8 cellular contexts compared by ENCODE assay signal in genomic region chr16:2963074-2963610, GRCh38. TPM values are rescaled to one million over a fixed set of nuclear protein-coding genes. Genes with fewer than 3 reads are reported as not detected.
A peak's percentile ranks its signal among the peaks of the same experiment; 100 is the strongest.
DNase-seq lines count a peak whose midpoint lies in the region; ATAC-seq and TF ChIP-seq lines count a peak whose summit lies in the region.

No MANE protein-coding gene starts in this region.

- no peak overlapping the region for H3K9ac ChIP-seq in PC-3 (ENCODE audit: low read length)

- H3K9me3 Mint-ChIP-seq in activated naive CD4-positive, alpha-beta T cell treated with anti-CD3 and anti-CD28 coated beads for 36 hours, result no peaks in the 10 kb centered on the region
- H3K9me3 Mint-ChIP-seq in stimulated activated memory B cell treated with anti-CD40 and anti-IgM and Interleukin-4, amounts not matched to agents 10 μg/mL and 1 μg/mL and 100 μg/mL, for 72 hours, result no peaks in the 10 kb centered on the region
- H3K9me3 Mint-ChIP-seq in T-helper 2 cell treated with Interferon-gamma antibody and Interleukin-4, amounts not matched to agents 5 μg/mL and 100 μg/mL, for 36 hours, result no peaks in the 10 kb centered on the region

- H3K27ac ChIP-seq in PC-3 (ENCODE audit: low read length) (no peak overlapping the region), iPS DF 6.9 (ENCODE audit: low read length) (no peak overlapping the region), Peyer's patch (peak overlapping the region in 1 of 4 donors; percentile 57)

- H3K36me3 ChIP-seq in PC-3 (ENCODE audit: low read depth, low read length), result no peaks in the 10 kb centered on the region
- no peaks in the 10 kb centered on the region for H3K36me3 ChIP-seq in iPS DF 6.9 (ENCODE audit: control insufficient read depth, insufficient read depth, low read length)
- H3K36me3 ChIP-seq in Peyer's patch, result no peaks in the 10 kb centered on the region

- POLR2A ChIA-PET in PC-3 (lab: Charles Lee; ENCODE audit: unreplicated experiment), result no interaction called here

- H4K20me1 ChIP-seq in PC-3 (ENCODE audit: low read length), result no peaks in the 10 kb centered on the region

- H3K27ac Mint-ChIP-seq in activated naive CD4-positive, alpha-beta T cell treated with anti-CD3 and anti-CD28 coated beads for 36 hours, result no peak overlapping the region
- no peak overlapping the region for H3K27ac Mint-ChIP-seq in stimulated activated memory B cell treated with anti-CD40 and anti-IgM and Interleukin-4, amounts not matched to agents 10 μg/mL and 1 μg/mL and 100 μg/mL, for 72 hours
- no peak overlapping the region for H3K27ac Mint-ChIP-seq in T-helper 2 cell treated with Interferon-gamma antibody and Interleukin-4, amounts not matched to agents 5 μg/mL and 100 μg/mL, for 36 hours

- peak overlapping the region; percentile 57 for H3K4me3 Mint-ChIP-seq in activated naive CD4-positive, alpha-beta T cell treated with anti-CD3 and anti-CD28 coated beads for 36 hours
- H3K4me3 Mint-ChIP-seq in stimulated activated memory B cell treated with anti-CD40 and anti-IgM and Interleukin-4, amounts not matched to agents 10 μg/mL and 1 μg/mL and 100 μg/mL, for 72 hours, result peak overlapping the region; percentile 79
- no peak overlapping the region for H3K4me3 Mint-ChIP-seq in T-helper 2 cell treated with Interferon-gamma antibody and Interleukin-4, amounts not matched to agents 5 μg/mL and 100 μg/mL, for 36 hours

- no peak for TF ChIP-seq POLR2A in Peyer's patch (IDR thresholded peaks at IDR 0.05)

- no peaks in the 10 kb centered on the region for H3F3A ChIP-seq in PC-3 (ENCODE audit: low read length, unreplicated experiment)

- WGBS in iPS DF 6.9 (ENCODE audit: insufficient coverage, insufficient read length), result no CpG with 5 or more reads among the region's 32 CpGs

- BruUV-seq in PC-3 (replicated peaks; lab: Mats Ljungman, UMichigan), result no TSS peak

- ATAC-seq in PC-3, result no peak
- ATAC-seq in stimulated activated memory B cell treated with anti-CD40 and anti-IgM and Interleukin-4, amounts not matched to agents 10 μg/mL and 1 μg/mL and 100 μg/mL, for 72 hours, result no peak

- H3K36me3 Mint-ChIP-seq in activated naive CD4-positive, alpha-beta T cell treated with anti-CD3 and anti-CD28 coated beads for 36 hours (ENCODE audit: low read depth), result no peaks in the 10 kb centered on the region
- H3K36me3 Mint-ChIP-seq in stimulated activated memory B cell treated with anti-CD40 and anti-IgM and Interleukin-4, amounts not matched to agents 10 μg/mL and 1 μg/mL and 100 μg/mL, for 72 hours, result no peaks in the 10 kb centered on the region
- no peaks in the 10 kb centered on the region for H3K36me3 Mint-ChIP-seq in T-helper 2 cell treated with Interferon-gamma antibody and Interleukin-4, amounts not matched to agents 5 μg/mL and 100 μg/mL, for 36 hours (ENCODE audit: low read depth)

- DNase-seq in activated naive CD4-positive, alpha-beta T cell treated with anti-CD3 and anti-CD28 coated beads for 36 hours, result no peak
- DNase-seq in activated naive CD4-positive, alpha-beta T cell (lab: John Stamatoyannopoulos, UW), result no peak
- no peak for DNase-seq in PC-3
- no peak for DNase-seq in iPS DF 6.9 (ENCODE audit: low read depth, low spot score)
- no peak for DNase-seq in SKM-1 treated with dmso at 0.1 percent for 144 hours (lab: John Stamatoyannopoulos, UW; ENCODE audit: unreplicated experiment)
- no peak for DNase-seq in Peyer's patch
- no peak for DNase-seq in T-helper 2 cell treated with Interferon-gamma antibody and Interleukin-4, amounts not matched to agents 5 μg/mL and 100 μg/mL, for 36 hours (ENCODE audit: low spot score)

- no peaks in the 10 kb centered on the region for H3K79me2 ChIP-seq in PC-3 (ENCODE audit: low read length)

- H3K4me1 ChIP-seq in PC-3 (ENCODE audit: insufficient read depth, low read length), result 0 out of 2 replicates have a peak, but pooled peaks cover 11% of the 10 kb centered on the region
- peaks cover 7% of the 10 kb centered on the region for H3K4me1 ChIP-seq in iPS DF 6.9 (ENCODE audit: control insufficient read depth, insufficient read depth, low read length)
- peaks cover 3 to 57% (median 42%) of the 10 kb centered on the region in 4 donors for H3K4me1 ChIP-seq in Peyer's patch

- H3K4me3 ChIP-seq in PC-3 (ENCODE audit: low read length) (peak overlapping the region; percentile 74), iPS DF 6.9 (ENCODE audit: low read length) (peak overlapping the region; percentile 68; the same call in 1 of the 2 replicates), Peyer's patch (peak overlapping the region in 2 of 4 donors; percentile 35 to 50)

- H2AFZ ChIP-seq in PC-3 (ENCODE audit: low read length), result no peak overlapping the region

- CTCF ChIA-PET in activated naive CD4-positive, alpha-beta T cell treated with anti-CD3 and anti-CD28 coated beads for 36 hours (lab: Charles Lee), result interaction anchor here (1.1 to 1.7 kb wide), 3 partner anchors 17 to 36 kb away, joined by 4 to 12 read pairs (median 6); partner anchors contain the start of gene PKMYT1
- CTCF ChIA-PET in PC-3 (lab: Charles Lee), result no interaction called here

- intact Hi-C loops in activated naive CD4-positive, alpha-beta T cell treated with anti-CD3 and anti-CD28 coated beads for 36 hours (cut with micrococcal nuclease), result no loop called here
- intact Hi-C loops in PC-3 (cut with micrococcal nuclease), result loop anchor here (10.0 kb wide), 1 partner anchor 58 kb away; no protein-coding TSS in a partner anchor

- H3K4me2 ChIP-seq in PC-3 (ENCODE audit: low read length), result peak overlapping the region; percentile 98

- H3K4me1 Mint-ChIP-seq in activated naive CD4-positive, alpha-beta T cell treated with anti-CD3 and anti-CD28 coated beads for 36 hours (ENCODE audit: low read depth), result peaks cover 22% of the 10 kb centered on the region
- H3K4me1 Mint-ChIP-seq in stimulated activated memory B cell treated with anti-CD40 and anti-IgM and Interleukin-4, amounts not matched to agents 10 μg/mL and 1 μg/mL and 100 μg/mL, for 72 hours, result peaks cover 44% of the 10 kb centered on the region
- peaks cover 3% of the 10 kb centered on the region for H3K4me1 Mint-ChIP-seq in T-helper 2 cell treated with Interferon-gamma antibody and Interleukin-4, amounts not matched to agents 5 μg/mL and 100 μg/mL, for 36 hours (ENCODE audit: low read depth)

- no peak for TF ChIP-seq CTCF in PC-3 (conservative IDR thresholded peaks at IDR 0.05; ENCODE audit: low read depth, low read length)
- no peak for TF ChIP-seq CTCF in Peyer's patch (IDR thresholded peaks at IDR 0.05)

- H3K9me3 ChIP-seq in PC-3 (ENCODE audit: low read length), result no peaks in the 10 kb centered on the region
- no peaks in the 10 kb centered on the region for H3K9me3 ChIP-seq in iPS DF 6.9 (ENCODE audit: control insufficient read depth, insufficient read depth, low read length)
- H3K9me3 ChIP-seq in Peyer's patch, result no peaks in the 10 kb centered on the region

- H3K9me2 ChIP-seq in PC-3 (replicated peaks; ENCODE audit: low read length), result no peaks in the 10 kb centered on the region

- no peaks in the 10 kb centered on the region for H3K27me3 ChIP-seq in PC-3 (ENCODE audit: low read length)
- no peaks in the 10 kb centered on the region; the same call in 1 of the 2 replicates for H3K27me3 ChIP-seq in iPS DF 6.9 (ENCODE audit: control insufficient read depth, insufficient read depth, low read length)
- peaks cover 12 to 63% of the 10 kb centered on the region in 2 donors for H3K27me3 ChIP-seq in Peyer's patch

- H3K27me3 Mint-ChIP-seq in activated naive CD4-positive, alpha-beta T cell treated with anti-CD3 and anti-CD28 coated beads for 36 hours (ENCODE audit: low read depth), result peaks cover 35% of the 10 kb centered on the region
- H3K27me3 Mint-ChIP-seq in stimulated activated memory B cell treated with anti-CD40 and anti-IgM and Interleukin-4, amounts not matched to agents 10 μg/mL and 1 μg/mL and 100 μg/mL, for 72 hours, result peaks cover 72% of the 10 kb centered on the region
- peaks cover 32% of the 10 kb centered on the region for H3K27me3 Mint-ChIP-seq in T-helper 2 cell treated with Interferon-gamma antibody and Interleukin-4, amounts not matched to agents 5 μg/mL and 100 μg/mL, for 36 hours (ENCODE audit: low read depth)

RNA-seq across cellular contexts. Expression of gene KREMEN2, which starts 0.9 kb away (rescaled TPM):
- not detected for total RNA-seq in activated naive CD4-positive, alpha-beta T cell treated with anti-CD3 and anti-CD28 coated beads for 36 hours
- total RNA-seq in PC-3 (2014; rRNA removed) (3.6 and 7.1 TPM in 2 replicates), Peyer's patch (1 to 10 TPM in 1 of 4 donors, under 1 TPM in 1, not detected in 2; 0.40 to 1.6 TPM)

RNA-seq across cellular contexts. Expression of gene PAQR4, which starts 6.0 kb away (rescaled TPM):
- total RNA-seq in activated naive CD4-positive, alpha-beta T cell treated with anti-CD3 and anti-CD28 coated beads for 36 hours, result 10 to 100 TPM; 25.8 to 28.2 TPM
- total RNA-seq in PC-3 (2014; rRNA removed), result 37.9 and 45.0 TPM in 2 replicates
- total RNA-seq in Peyer's patch, result 10 to 100 TPM in 1 of 4 donors, 1 to 10 TPM in 3; 6.3 to 13.2 (median 9.2) TPM

RNA-seq across cellular contexts. Expression of gene PKMYT1, which starts 17.1 kb away (rescaled TPM):
- 100 to 1,000 TPM; 128 to 136 TPM for total RNA-seq in activated naive CD4-positive, alpha-beta T cell treated with anti-CD3 and anti-CD28 coated beads for 36 hours
- total RNA-seq in PC-3 (2014; rRNA removed) (51.9 and 109 TPM in 2 replicates), Peyer's patch (10 to 100 TPM in 1 of 4 donors, 1 to 10 TPM in 3; 4.3 to 23.9 (median 6.0) TPM)

RNA-seq across cellular contexts. Expression of gene CLDN9, which starts 49.6 kb away (rescaled TPM):
- total RNA-seq in activated naive CD4-positive, alpha-beta T cell treated with anti-CD3 and anti-CD28 coated beads for 36 hours, result not detected
- total RNA-seq in PC-3 (2014; rRNA removed), result 0.33 and 1.2 TPM in 2 replicates
- 1 to 10 TPM in 3 of 4 donors, under 1 TPM in 1; 0.76 to 2.5 (median 1.2) TPM for total RNA-seq in Peyer's patch

RNA-seq across cellular contexts. Expression of gene FLYWCH1, which starts 51.4 kb away (rescaled TPM):
- total RNA-seq in activated naive CD4-positive, alpha-beta T cell treated with anti-CD3 and anti-CD28 coated beads for 36 hours, result 10 to 100 TPM; 33.5 to 35.4 TPM
- 41.4 and 54.7 TPM in 2 replicates for total RNA-seq in PC-3 (2014; rRNA removed)
- total RNA-seq in Peyer's patch, result 10 to 100 TPM; 30.1 to 67.4 (median 46.8) TPM
